23 cellular contexts compared by ENCODE assay signal in genomic region chr7:45199506-45199905, GRCh38. TPM values are rescaled to one million over a fixed set of nuclear protein-coding genes. Genes with fewer than 3 reads are reported as not detected.
DNase-seq lines count a peak whose midpoint lies in the region; ATAC-seq, FAIRE-seq and TF ChIP-seq lines count a peak whose summit lies in the region.
"Had no signal": no experiment of that assay in that cellular context is flagged by ENCODE, and none has a peak within 500 bp of the region (broad histone marks: within the 10 kb centered on the region; RNA-seq: fewer than 3 reads in every experiment).

No MANE protein-coding gene starts in this region.

- H3K4me3 Mint-ChIP-seq in T-helper 1 cell treated with Interleukin-12 subunit alpha and Interleukin-12 subunit beta and Interleukin-4 antibody, amounts not matched to agents 30 μg/mL and 1 μg/mL, for 36 hours: no peak overlapping the region
- H3K4me3 Mint-ChIP-seq: CD8-positive, alpha-beta T cell; IgD-negative memory B cell had no signal

- H3K27me3 Mint-ChIP-seq in T-helper 1 cell treated with Interleukin-12 subunit alpha and Interleukin-12 subunit beta and Interleukin-4 antibody, amounts not matched to agents 30 μg/mL and 1 μg/mL, for 36 hours (ENCODE audit: low read depth): peaks cover 4% of the 10 kb centered on the region

- no peaks in the 10 kb centered on the region for H3K9me3 ChIP-seq in left ventricle myocardium inferior (replicated peaks)
- H3K9me3 ChIP-seq: A549, HAP-1 had no signal

- FAIRE-seq in bronchial epithelial cell (lab: Jason Lieb, UNC): peak; percentile 52
- FAIRE-seq: A549, GM12878, GM19239, HTR-8/SVneo had no signal

- TF ChIP-seq CTCF in left ventricle myocardium inferior (IDR thresholded peaks at IDR 0.05; ENCODE audit: borderline replicate concordance) (no peak), bronchial epithelial cell (IDR thresholded peaks at IDR 0.05; ENCODE audit: insufficient read depth, low read length, severe bottlenecking) (no peak)

- DNase-seq in T-helper 1 cell: no peak
- DNase-seq in cardiac septum (ENCODE audit: low spot score): peak; percentile 36
- no peak for DNase-seq in left ventricle myocardium inferior
- no peak for DNase-seq in bronchial epithelial cell (ENCODE audit: low read depth)
- DNase-seq in GM03348 (ENCODE audit: low spot score): no peak
- no peak for DNase-seq in HPDE6-E6E7 (ENCODE audit: extremely low spot score)
- DNase-seq: AML-193; Calu3; CD8-positive, alpha-beta T cell; DMS79 treated with DMSO at 0.1 percent for 48 hours; GF-D8; GM23248 had no signal

- no peak overlapping the region for H3K27ac ChIP-seq in left ventricle myocardium inferior (replicated peaks)
- H3K27ac ChIP-seq: 22Rv1, A549, GM23248, HL-60 had no signal

- H3K36me3 ChIP-seq in left ventricle myocardium inferior (no peaks in the 10 kb centered on the region), bronchial epithelial cell (ENCODE audit: control insufficient read depth, insufficient read depth, low read length) (no peaks in the 10 kb centered on the region)
- H3K36me3 ChIP-seq: HAP-1 had no signal

- no peak for ATAC-seq in GM19395 (IDR thresholded peaks at IDR 0.05; ENCODE audit: unreplicated experiment)
- ATAC-seq: A549; CD8-positive, alpha-beta T cell; GM12878 had no signal

- peaks cover 41% of the 10 kb centered on the region for H3K4me1 Mint-ChIP-seq in T-helper 1 cell treated with Interleukin-12 subunit alpha and Interleukin-12 subunit beta and Interleukin-4 antibody, amounts not matched to agents 30 μg/mL and 1 μg/mL, for 36 hours (ENCODE audit: low read depth)

- H3K36me3 Mint-ChIP-seq in T-helper 1 cell treated with Interleukin-12 subunit alpha and Interleukin-12 subunit beta and Interleukin-4 antibody, amounts not matched to agents 30 μg/mL and 1 μg/mL, for 36 hours (ENCODE audit: low read depth): no peaks in the 10 kb centered on the region
- H3K36me3 Mint-ChIP-seq: CD8-positive, alpha-beta T cell; IgD-negative memory B cell had no signal

- peak overlapping the region; percentile 43 for H3K27ac Mint-ChIP-seq in T-helper 1 cell treated with Interleukin-12 subunit alpha and Interleukin-12 subunit beta and Interleukin-4 antibody, amounts not matched to agents 30 μg/mL and 1 μg/mL, for 36 hours
- H3K27ac Mint-ChIP-seq: CD8-positive, alpha-beta T cell; IgD-negative memory B cell had no signal

- peaks cover 19% of the 10 kb centered on the region for H3K4me1 ChIP-seq in left ventricle myocardium inferior
- H3K4me1 ChIP-seq: HAP-1 had no signal

- H3K4me3 ChIP-seq in left ventricle myocardium inferior: no peak overlapping the region
- H3K4me3 ChIP-seq in bronchial epithelial cell (ENCODE audit: low read depth, low read length): no peak overlapping the region
- H3K4me3 ChIP-seq: A549, GM12878, GM23248, HAP-1 had no signal

- intact Hi-C loops in cardiac septum (cut with DNase I): no loop called here
- intact Hi-C loops in left ventricle myocardium inferior (cut with micrococcal nuclease): no loop called here

- peaks cover 6% of the 10 kb centered on the region for H3K9me3 Mint-ChIP-seq in T-helper 1 cell treated with Interleukin-12 subunit alpha and Interleukin-12 subunit beta and Interleukin-4 antibody, amounts not matched to agents 30 μg/mL and 1 μg/mL, for 36 hours
- H3K9me3 Mint-ChIP-seq: CD8-positive, alpha-beta T cell; IgD-negative memory B cell had no signal

- peaks cover 4% of the 10 kb centered on the region for H3K27me3 ChIP-seq in left ventricle myocardium inferior (ENCODE audit: low read depth)
- peaks cover 4% of the 10 kb centered on the region for H3K27me3 ChIP-seq in bronchial epithelial cell (ENCODE audit: control insufficient read depth, insufficient read depth, low read length)

RNA-seq across cellular contexts. Expression of gene RAMP3, which starts 41.9 kb away (rescaled TPM):
- total RNA-seq in cardiac septum: 52.5 TPM
- 30.7 TPM for total RNA-seq in left ventricle myocardium inferior
- not detected in 2 replicates for total RNA-seq in bronchial epithelial cell
- total RNA-seq: Calu3; CD8-positive, alpha-beta T cell; GM12878; GM23248; H4 had no signal

Comparison
In these comparisons a context has a peak if more than half of its experiments do, and no peak if none do; other contexts are left out.
1. RNA of gene RAMP3, which starts 41.9 kb away (total RNA-seq): 52.5 TPM in cardiac septum (single experiment) and 30.7 TPM in left ventricle myocardium inferior (single experiment); not detected in bronchial epithelial cell; every median in the first group is over 10 times any median in the second.